In the genomic region with DNA sequence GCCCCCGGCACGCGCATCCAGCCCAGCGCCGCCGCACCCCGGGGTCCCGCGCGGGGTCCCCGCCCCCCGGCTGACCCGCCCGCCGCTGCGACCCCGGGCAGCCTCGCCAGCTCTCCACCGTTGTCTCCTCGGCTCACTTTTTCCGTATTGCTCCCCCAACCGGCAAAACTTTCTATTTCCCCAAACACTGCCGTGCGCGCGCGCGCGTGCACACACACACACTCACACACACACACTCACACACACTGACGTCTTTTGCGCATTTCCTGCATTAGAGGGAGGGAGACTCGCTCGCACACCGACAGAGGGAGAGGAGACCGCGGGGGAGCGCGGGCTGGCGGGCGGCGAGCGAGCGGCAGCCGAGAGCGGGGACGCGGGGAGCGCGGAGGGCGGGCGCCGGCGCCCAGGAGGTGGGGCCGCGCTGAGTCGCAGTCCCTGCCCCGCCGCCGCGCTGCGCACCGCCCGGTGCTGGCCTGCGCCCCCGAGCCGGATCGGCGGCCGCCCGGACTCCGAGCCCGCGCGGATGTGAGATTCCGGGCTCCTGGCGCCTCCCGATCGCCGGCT, we compare ENCODE assay signal across 8 cellular contexts. TPM values are rescaled to one million over a fixed set of nuclear protein-coding genes. Genes with fewer than 3 reads are reported as not detected.
DNase-seq lines count a peak whose midpoint lies in the region; ATAC-seq, FAIRE-seq and TF ChIP-seq lines count a peak whose summit lies in the region.

No MANE protein-coding gene starts in this region.

- H3K4me1 ChIP-seq in ACC112 (ENCODE audit: control insufficient read depth, insufficient read depth, low read length, unreplicated experiment) (peaks cover 20% of the 10 kb centered on the region), breast epithelium (no peaks in the 10 kb centered on the region), small intestine (ENCODE audit: control insufficient read depth in 2 of 2, insufficient read depth in 1 of 2, low read depth in 1 of 2, low read length in 1 of 2) (peaks cover 0 to 4% of the 10 kb centered on the region in 2 donors)

- peak overlapping the region; percentile 97 for H3K4me3 ChIP-seq in ACC112 (ENCODE audit: low read depth, low read length)
- H3K4me3 ChIP-seq in WERI-Rb-1 (ENCODE audit: low read depth, low read length): peak overlapping the region; percentile 54
- H3K4me3 ChIP-seq in breast epithelium: peak overlapping the region; percentile 75 to 97 (median 87)
- H3K4me3 ChIP-seq in small intestine (ENCODE audit: low read depth in 1 of 2, low read length in 2 of 2): peak overlapping the region; percentile 80 to 94

- no peak for TF ChIP-seq POLR2A in breast epithelium (IDR thresholded peaks at IDR 0.05)

- ATAC-seq in GM18519 (IDR thresholded peaks at IDR 0.05; ENCODE audit: low FRiP score, unreplicated experiment): peak; percentile 57
- peak; percentile 68 for ATAC-seq in HG03039 (IDR thresholded peaks at IDR 0.05; ENCODE audit: unreplicated experiment)

- H3K9me3 ChIP-seq in WERI-Rb-1 (ENCODE audit: severe bottlenecking) (no peaks in the 10 kb centered on the region), breast epithelium (no peaks in the 10 kb centered on the region), small intestine (ENCODE audit: control insufficient read depth, low read depth) (no peaks in the 10 kb centered on the region)

- peak overlapping the region; percentile 71 for H3K27ac ChIP-seq in ACC112 (ENCODE audit: low read depth, low read length)
- H3K27ac ChIP-seq in WERI-Rb-1: no peak overlapping the region
- peak overlapping the region; percentile 99 to 100 for H3K27ac ChIP-seq in breast epithelium
- peak overlapping the region; percentile 96 to 98 for H3K27ac ChIP-seq in small intestine (ENCODE audit: low read depth in 1 of 2, low read length in 1 of 2)

- WGBS in small intestine, 3 donors: 0 to 1% (median 1%) methylated on average over 55 to 79 of the region's 79 CpGs

- peak; percentile 81 for DNase-seq in NCI-H2171 treated with DMSO at 0.1 percent for 48 hours (lab: John Stamatoyannopoulos, UW)
- peak; percentile 86 for DNase-seq in WERI-Rb-1
- DNase-seq in breast epithelium (ENCODE audit: low spot score in 2 of 2): peak; percentile 76 to 94
- DNase-seq in iPS-NIHi7 (ENCODE audit: extremely low spot score): peak; percentile 76
- DNase-seq in small intestine: peak; percentile 96

- FAIRE-seq in small intestine (lab: Jason Lieb, UNC): no peak

- H2AFZ ChIP-seq in ACC112 (ENCODE audit: low read length, unreplicated experiment): peak overlapping the region; percentile 96

- intact Hi-C loops in breast epithelium (cut with DNase I; ENCODE audit: low total_unique reads): no loop called here

- H3K36me3 ChIP-seq in ACC112 (ENCODE audit: insufficient read depth, low read length) (no peaks in the 10 kb centered on the region), WERI-Rb-1 (no peaks in the 10 kb centered on the region), breast epithelium (no peaks in the 10 kb centered on the region), small intestine (ENCODE audit: control insufficient read depth in 2 of 2, insufficient read depth in 2 of 2, low read length in 2 of 2) (peaks cover 0 to 3% of the 10 kb centered on the region in 2 donors)

- no peaks in the 10 kb centered on the region for H3K27me3 ChIP-seq in ACC112 (ENCODE audit: insufficient read depth, low read length)
- peaks cover 14% of the 10 kb centered on the region for H3K27me3 ChIP-seq in WERI-Rb-1 (ENCODE audit: insufficient read depth, low read depth, severe bottlenecking)
- no peaks in the 10 kb centered on the region for H3K27me3 ChIP-seq in breast epithelium
- H3K27me3 ChIP-seq in small intestine (ENCODE audit: control insufficient read depth in 2 of 2, insufficient read depth in 2 of 2, low read length in 2 of 2): no peaks in the 10 kb centered on the region

- TF ChIP-seq CTCF in WERI-Rb-1 (IDR thresholded peaks at IDR 0.05; ENCODE audit: low read depth, low read length) (peak; percentile 32), breast epithelium (IDR thresholded peaks at IDR 0.05) (peak; percentile 34 to 62 (median 60))

- H3K79me2 ChIP-seq in ACC112 (ENCODE audit: control insufficient read depth, insufficient read depth, low read length, unreplicated experiment): peaks cover 36% of the 10 kb centered on the region

RNA-seq across cellular contexts. Expression of a gene that starts 0.5 kb away (rescaled TPM):
- total RNA-seq in breast epithelium: 10 to 100 TPM; 20.6 to 34.0 (median 23.6) TPM
- 1 to 10 TPM; 2.2 to 6.7 (median 4.1) TPM for polyA plus RNA-seq in small intestine

RNA-seq across cellular contexts. Expression of a gene that starts 39.9 kb away (rescaled TPM):
- 10 to 100 TPM; 21.1 to 30.2 (median 21.9) TPM for total RNA-seq in breast epithelium
- 1 to 10 TPM; 4.7 to 7.3 (median 6.8) TPM for polyA plus RNA-seq in small intestine
